ENCODE assay signal across 20 cellular contexts in genomic region chr9:136824496-136825225, GRCh38. TPM values are rescaled to one million over a fixed set of nuclear protein-coding genes. Genes with fewer than 3 reads are reported as not detected.
DNase-seq lines count a peak whose midpoint lies in the region; ATAC-seq, FAIRE-seq and TF ChIP-seq lines count a peak whose summit lies in the region.
"Had no signal": no experiment of that assay in that cellular context is flagged by ENCODE, and none has a peak within 500 bp of the region (broad histone marks: within the 10 kb centered on the region; RNA-seq: fewer than 3 reads in every experiment).

No MANE protein-coding gene starts in this region.

- H3K23ac ChIP-seq in IMR-90 (ENCODE audit: low read depth, low read length): no peak overlapping the region

- DNase-seq in IMR-90 (no peak), left colon (no peak), H54 (ENCODE audit: insufficient read length, low spot score) (no peak), NCI-H69 (lab: John Stamatoyannopoulos, UW) (no peak), G401 (ENCODE audit: low spot score) (no peak)
- DNase-seq: BE2C, DMS79, HFFc6 had no signal

- TF ChIP-seq RAD21 in IMR-90 (IDR thresholded peaks at IDR 0.05; ENCODE audit: low read length): no peak

- peaks cover 11 to 22% of the 10 kb centered on the region in 2 experiments for H3K79me1 ChIP-seq in IMR-90 (ENCODE audit: low read depth in 1 of 2, low read length in 2 of 2)

- TF ChIP-seq CTCF in HEK293 (tag by site-specific recombination; IDR thresholded peaks at IDR 0.05) (no peak), IMR-90 (conservative IDR thresholded peaks at IDR 0.05; ENCODE audit: low read depth, low read length) (no peak)

- FAIRE-seq in H54 (lab: Jason Lieb, UNC): no peak
- FAIRE-seq: A549, G401.6, GM12891, HepG2, HTR-8/SVneo had no signal

- TF ChIP-seq POLR2A in IMR-90 (IDR thresholded peaks at IDR 0.05; ENCODE audit: low read depth, low read length) (no peak), H54 (IDR thresholded peaks at IDR 0.05; ENCODE audit: low read depth, low read length) (no peak)

- no peak overlapping the region for H2BK120ac ChIP-seq in IMR-90 (ENCODE audit: low read depth, low read length)

- no peak overlapping the region for H3K4me2 ChIP-seq in IMR-90 (ENCODE audit: low read depth, low read length)
- H3K4me2 ChIP-seq: A549, GM23338 had no signal

- CTCF ChIA-PET in HEK293 (lab: Yijun Ruan, JAX) (interaction anchor here (1.3 to 3.6 kb wide), 2 partner anchors 16 to 18 kb away, joined by 3 to 14 read pairs; partner anchors contain the start of gene AJM1), IMR-90 (lab: Yijun Ruan, JAX) (no interaction called here)

- 60% methylated on average over 1 of the region's 21 CpGs; no CpG with 5 or more reads in 1 of the 2 experiments for WGBS in IMR-90 (ENCODE audit: extremely low coverage in 2 of 2, insufficient read length in 1 of 2), 2 experiments

- dilution Hi-C loops in IMR-90 (cut with HindIII; ENCODE audit: low sequenced_read_pairs, unreplicated experiment): no loop called here

- no TSS peak for BruUV-seq in IMR-90 (replicated peaks; lab: Mats Ljungman, UMichigan)

- H2AK5ac ChIP-seq in IMR-90 (ENCODE audit: low read depth, low read length): no peak overlapping the region

- ATAC-seq in IMR-90 (ENCODE audit: low read depth) (no peak), left colon (peak; percentile 8), GM18498 (IDR thresholded peaks at IDR 0.05; ENCODE audit: unreplicated experiment) (no peak)
- ATAC-seq: GM23338, HepG2 had no signal

- H3K27ac ChIP-seq in HEK293 (ENCODE audit: extremely low read depth, low read depth, low read length) (no peak overlapping the region), IMR-90 (ENCODE audit: insufficient read depth, low read length) (no peak overlapping the region), angular gyrus (ENCODE audit: low read depth, low read length) (peak overlapping the region; percentile 40)
- H3K27ac ChIP-seq: A549, C4-2B had no signal

- no peak overlapping the region for H3K56ac ChIP-seq in IMR-90 (ENCODE audit: extremely low read depth, insufficient read depth, low read length)

- H3K9ac ChIP-seq in IMR-90 (ENCODE audit: low read depth, low read length): no peak overlapping the region

- intact Hi-C loops in IMR-90 (cut with micrococcal nuclease): no loop called here
- intact Hi-C loops in left colon (cut with DNase I, micrococcal nuclease): no loop called here

- H3K9me3 ChIP-seq in HEK293 (ENCODE audit: control insufficient read depth, insufficient read depth, low read depth, low read length) (no peaks in the 10 kb centered on the region), IMR-90 (ENCODE audit: control insufficient read depth, insufficient read depth, low read length) (no peaks in the 10 kb centered on the region)
- H3K9me3 ChIP-seq: A549, BE2C, HAP-1 had no signal

- no peak overlapping the region for H3K14ac ChIP-seq in IMR-90 (replicated peaks; ENCODE audit: low read depth, low read length)

- H4K5ac ChIP-seq in IMR-90 (ENCODE audit: low read depth, low read length): no peak overlapping the region

- H3K36me3 ChIP-seq in HEK293 (ENCODE audit: control insufficient read depth in 2 of 2, insufficient read depth in 1 of 2, low read length in 2 of 2) (peaks cover 3 to 65% of the 10 kb centered on the region in 2 experiments; a peak in 2 of 3 replicates), IMR-90 (ENCODE audit: control insufficient read depth, insufficient read depth, low read length) (peaks cover 42% of the 10 kb centered on the region)

- H2BK15ac ChIP-seq in IMR-90 (ENCODE audit: low read depth, low read length): no peak overlapping the region

- in situ Hi-C loops in IMR-90 (cut with MboI; ENCODE audit: low sequenced_read_pairs): no loop called here
- in situ Hi-C loops in G401 (cut with HindIII; ENCODE audit: low sequenced_read_pairs): no loop called here

- H2AK9ac ChIP-seq in IMR-90 (replicated peaks; ENCODE audit: low read depth, low read length, poor library complexity): peak overlapping the region; percentile 16

- H3K4me3 ChIP-seq in HEK293 (ENCODE audit: low read depth, low read length) (no peak overlapping the region), IMR-90 (ENCODE audit: insufficient read depth, low read depth, low read length) (no peak overlapping the region)
- H3K4me3 ChIP-seq: A549, GM23338, HAP-1 had no signal

- no peak overlapping the region for H3K4ac ChIP-seq in IMR-90 (ENCODE audit: low read depth, low read length)

- H3K4me1 ChIP-seq in HEK293 (ENCODE audit: control insufficient read depth, insufficient read depth, low read length) (no peaks in the 10 kb centered on the region), IMR-90 (ENCODE audit: control insufficient read depth, insufficient read depth, low read length) (peaks cover 3% of the 10 kb centered on the region; the same call in 1 of the 2 replicates)
- H3K4me1 ChIP-seq: A549, BE2C, HAP-1 had no signal

- H2AFZ ChIP-seq in IMR-90 (replicated peaks; ENCODE audit: low read length, poor library complexity): no peak overlapping the region
- H2AFZ ChIP-seq: GM23338 had no signal

- no peaks in the 10 kb centered on the region for H3K9me1 ChIP-seq in IMR-90 (ENCODE audit: insufficient read depth, low read length)

- H4K20me1 ChIP-seq in IMR-90 (ENCODE audit: insufficient read depth, low read length): peaks cover 15% of the 10 kb centered on the region

- POLR2A ChIA-PET in HEK293 (lab: Yijun Ruan, JAX) (interaction anchor here (0.5 to 1.4 kb wide), 3 partner anchors 24 to 210 kb away, joined by 3 to 4 read pairs (median 4); no protein-coding TSS in a partner anchor), IMR-90 (lab: Charles Lee; ENCODE audit: unreplicated experiment) (no interaction called here)

- H3K18ac ChIP-seq in IMR-90 (ENCODE audit: low read depth, low read length): no peak overlapping the region

- H2BK5ac ChIP-seq in IMR-90 (ENCODE audit: low read depth, low read length, poor library complexity, severe bottlenecking): no peak overlapping the region

- no peak overlapping the region for H4K91ac ChIP-seq in IMR-90 (ENCODE audit: insufficient read depth, low read depth, low read length)

- H2BK20ac ChIP-seq in IMR-90 (ENCODE audit: low read depth, low read length): no peak overlapping the region

- no peaks in the 10 kb centered on the region for H3K27me3 ChIP-seq in IMR-90 (ENCODE audit: control insufficient read depth, insufficient read depth, low read length)
- H3K27me3 ChIP-seq: BE2C had no signal

- no peak overlapping the region for H4K8ac ChIP-seq in IMR-90 (ENCODE audit: low read depth in 2 of 2, low read length in 2 of 2)

TF ChIP-seq in HEK293, 187 proteins besides CTCF, POLR2A, EP300 and RAD21:
- TF ChIP-seq ZFHX2 (tag by site-specific recombination; conservative IDR thresholded peaks at IDR 0.05): peak; percentile 34; the same call in 1 of the 2 replicates
- no peak for TF ChIP-seq ZNF560 (tag by site-specific recombination; IDR thresholded peaks at IDR 0.05; ENCODE audit: borderline replicate concordance)

TF ChIP-seq in IMR-90, 13 proteins besides CTCF, POLR2A, EP300 and RAD21 (continues in another document):
- TF ChIP-seq RCOR1 (IDR thresholded peaks at IDR 0.05; ENCODE audit: insufficient replicate concordance, low read length) (no peak), CHD1 (IDR thresholded peaks at IDR 0.05; ENCODE audit: low read depth, low read length) (no peak), MXI1 (IDR thresholded peaks at IDR 0.05; ENCODE audit: borderline replicate concordance, low read depth, low read length) (no peak), SMC3 (IDR thresholded peaks at IDR 0.05; ENCODE audit: low read depth, low read length) (no peak), MAZ (IDR thresholded peaks at IDR 0.05; ENCODE audit: borderline replicate concordance, low read depth, low read length) (no peak), ELK1 (IDR thresholded peaks at IDR 0.05; ENCODE audit: borderline replicate concordance, low read depth, low read length) (no peak)

RNA-seq across cellular contexts. Expression of gene RABL6, which starts 16.9 kb away (rescaled TPM):
- total RNA-seq in IMR-90 (2012; rRNA removed) (43.9 and 47.5 TPM in 2 replicates), left colon (100 to 1,000 TPM; 120 to 132 TPM)
- 37.1 and 40.4 TPM in 2 replicates for polyA plus RNA-seq in IMR-90 (2012; rRNA removed)
- 20.9 and 39.1 TPM in 2 replicates for polyA plus RNA-seq in IMR-90 (2012; cell fraction: cytosol; rRNA removed)
- 60.9 and 121 TPM in 2 replicates for polyA plus RNA-seq in IMR-90 (2012; cell fraction: nucleus; rRNA removed; ENCODE audit: low replicate concordance)
- 199 and 222 TPM in 2 replicates for total RNA-seq in G401 (2014; rRNA removed; shearing (Covaris generic))

RNA-seq across cellular contexts. Expression of gene AJM1, which starts 17.6 kb away (rescaled TPM):
- 0.18 and 0.28 TPM in 2 replicates for total RNA-seq in IMR-90 (2012; rRNA removed)
- polyA plus RNA-seq in IMR-90 (2012; rRNA removed): 1.5 and 1.9 TPM in 2 replicates
- 0.62 and 0.77 TPM in 2 replicates for polyA plus RNA-seq in IMR-90 (2012; cell fraction: cytosol; rRNA removed)
- 9.3 and 21.4 TPM in 2 replicates for polyA plus RNA-seq in IMR-90 (2012; cell fraction: nucleus; rRNA removed; ENCODE audit: low replicate concordance)
- total RNA-seq in left colon: 10 to 100 TPM; 10.4 to 11.1 TPM
- total RNA-seq in G401 (2014; rRNA removed; shearing (Covaris generic)): 0.49 and 1.1 TPM in 2 replicates

RNA-seq across cellular contexts. Expression of gene PHPT1, which starts 24.5 kb away (rescaled TPM):
- 70.3 and 79.8 TPM in 2 replicates for total RNA-seq in IMR-90 (2012; rRNA removed)
- polyA plus RNA-seq in IMR-90 (2012; rRNA removed): 214 and 338 TPM in 2 replicates
- 216 and 420 TPM in 2 replicates for polyA plus RNA-seq in IMR-90 (2012; cell fraction: cytosol; rRNA removed)
- polyA plus RNA-seq in IMR-90 (2012; cell fraction: nucleus; rRNA removed; ENCODE audit: low replicate concordance): 195 and 363 TPM in 2 replicates
- total RNA-seq in left colon: 100 to 1,000 TPM; 109 to 154 TPM
- total RNA-seq in G401 (2014; rRNA removed; shearing (Covaris generic)): 139 and 226 TPM in 2 replicates

RNA-seq across cellular contexts. Expression of gene MAMDC4, which starts 27.5 kb away (rescaled TPM):
- total RNA-seq in IMR-90 (2012; rRNA removed) (0.18 and 0.28 TPM in 2 replicates), left colon (10 to 100 TPM; 19.1 to 20.1 TPM)
- 3.5 and 5.0 TPM in 2 replicates for polyA plus RNA-seq in IMR-90 (2012; rRNA removed)
- polyA plus RNA-seq in IMR-90 (2012; cell fraction: cytosol; rRNA removed): 1.2 and 2.7 TPM in 2 replicates
- polyA plus RNA-seq in IMR-90 (2012; cell fraction: nucleus; rRNA removed; ENCODE audit: low replicate concordance): 36.8 and 106 TPM in 2 replicates
- 1.9 TPM in 2 replicates for total RNA-seq in G401 (2014; rRNA removed; shearing (Covaris generic))
- polyA plus RNA-seq: CD4-positive, alpha-beta memory T cell had no signal

RNA-seq across cellular contexts. Expression of gene CCDC183, which starts 28.5 kb away (rescaled TPM):
- under 0.01 TPM in 1 of 2 replicates, not detected in the other for total RNA-seq in IMR-90 (2012; rRNA removed)
- polyA plus RNA-seq in IMR-90 (2012; rRNA removed): 0.29 and 0.44 TPM in 2 replicates
- polyA plus RNA-seq in IMR-90 (2012; cell fraction: cytosol; rRNA removed): 0.45 TPM in 1 of 2 replicates, not detected in the other
- 5.5 and 7.3 TPM in 2 replicates for polyA plus RNA-seq in IMR-90 (2012; cell fraction: nucleus; rRNA removed; ENCODE audit: low replicate concordance)
- 10 to 100 TPM; 20.6 to 35.1 TPM for total RNA-seq in left colon
- total RNA-seq in G401 (2014; rRNA removed; shearing (Covaris generic)): not detected in 2 replicates
